Comparison of ENCODE assay signal across 9 cellular contexts in the genomic region with DNA sequence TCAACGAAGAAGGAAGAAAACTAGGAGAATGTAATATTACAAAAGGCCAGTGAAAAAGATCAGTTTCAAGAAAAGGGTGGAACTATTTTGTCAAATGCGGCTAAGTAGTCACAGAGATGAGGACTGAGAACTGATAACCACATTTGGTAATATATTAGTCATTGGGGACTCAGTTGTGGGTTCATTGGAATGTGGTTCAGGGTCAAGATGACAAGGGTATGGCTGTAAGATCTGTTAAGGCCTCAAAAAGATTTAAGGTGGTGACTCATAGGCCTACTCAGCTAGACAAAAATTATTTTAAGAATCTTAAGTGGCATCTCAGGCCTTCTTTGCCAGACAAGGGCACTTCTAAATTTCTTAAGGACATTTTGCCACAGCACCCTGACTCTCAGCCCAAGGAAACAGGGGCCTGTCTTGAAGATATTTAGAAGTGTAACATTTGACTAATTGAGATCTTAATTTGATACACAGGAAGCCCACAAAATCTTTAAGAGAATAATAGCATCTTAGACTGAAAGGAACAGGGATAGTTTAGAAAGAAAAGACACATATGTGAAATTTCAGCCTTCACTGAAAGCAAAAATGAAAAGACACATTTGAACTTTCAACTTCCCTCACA.
DNase-seq lines count a peak whose midpoint lies in the region; ATAC-seq and TF ChIP-seq lines count a peak whose summit lies in the region.
"Had no signal": no experiment of that assay in that cellular context is flagged by ENCODE, and none has a peak within 500 bp of the region (broad histone marks: within the 10 kb centered on the region; RNA-seq: fewer than 3 reads in every experiment).

No MANE protein-coding gene starts in this region.

- H3K9me3 ChIP-seq in BE2C (no peaks in the 10 kb centered on the region), WERI-Rb-1 (ENCODE audit: severe bottlenecking) (no peaks in the 10 kb centered on the region)

- DNase-seq in GM12864 (ENCODE audit: low read depth) (peak; percentile 59), LHCN-M2 (ENCODE audit: low read depth) (peak; percentile 99), fibroblast of mammary gland (ENCODE audit: low read depth) (peak; percentile 97), NCI-H1092 (lab: John Stamatoyannopoulos, UW) (no peak), BE2C (no peak), substantia nigra (lab: John Stamatoyannopoulos, UW) (no peak), WERI-Rb-1 (no peak)

- H3K36me3 ChIP-seq in BE2C (no peaks in the 10 kb centered on the region), WERI-Rb-1 (no peaks in the 10 kb centered on the region)
- H3K36me3 ChIP-seq: cardiac muscle cell had no signal

- ATAC-seq in GM21723 (IDR thresholded peaks at IDR 0.05; ENCODE audit: unreplicated experiment), result peak; percentile 92

- TF ChIP-seq CTCF in GM12864 (IDR thresholded peaks at IDR 0.05; ENCODE audit: low read depth, low read length, missing control alignments) (no peak), fibroblast of mammary gland (conservative IDR thresholded peaks at IDR 0.05; ENCODE audit: control insufficient read depth, insufficient read depth, low read depth, low read length) (no peak), BE2C (IDR thresholded peaks at IDR 0.05; ENCODE audit: low read depth, low read length) (no peak), WERI-Rb-1 (IDR thresholded peaks at IDR 0.05; ENCODE audit: low read depth, low read length) (no peak)

- H3K4me3 ChIP-seq in GM12864 (ENCODE audit: low read depth, low read length), result no peak overlapping the region
- H3K4me3 ChIP-seq in fibroblast of mammary gland (ENCODE audit: control insufficient read depth, low read depth, low read length), result no peak overlapping the region
- H3K4me3 ChIP-seq in BE2C (ENCODE audit: low read depth, low read length), result no peak overlapping the region
- no peak overlapping the region for H3K4me3 ChIP-seq in WERI-Rb-1 (ENCODE audit: low read depth, low read length)
- H3K4me3 ChIP-seq: cardiac muscle cell had no signal

- H3K4me1 ChIP-seq in BE2C, result no peaks in the 10 kb centered on the region

- H3K27ac ChIP-seq in substantia nigra (ENCODE audit: low read depth, low read length, poor library complexity, severe bottlenecking) (no peak overlapping the region), WERI-Rb-1 (no peak overlapping the region)
- H3K27ac ChIP-seq: cardiac muscle cell had no signal

- H3K27me3 ChIP-seq in BE2C (no peaks in the 10 kb centered on the region), WERI-Rb-1 (ENCODE audit: insufficient read depth, low read depth, severe bottlenecking) (no peaks in the 10 kb centered on the region)
- H3K27me3 ChIP-seq: cardiac muscle cell had no signal

Comparison
In these comparisons a context has a peak if more than half of its experiments do, and no peak if none do; other contexts are left out.
1. DNase-seq: peak in GM12864 (single experiment), LHCN-M2 (single experiment) and fibroblast of mammary gland (single experiment); none in NCI-H1092 (single experiment), BE2C (single experiment), substantia nigra (0 of 49) and WERI-Rb-1 (single experiment).